ENCODE assay signal across 13 cellular contexts in genomic region chr2:238277695-238278094, GRCh38. TPM values are rescaled to one million over a fixed set of nuclear protein-coding genes. Genes with fewer than 3 reads are reported as not detected.
A peak's percentile ranks its signal among the peaks of the same experiment; 100 is the strongest.
DNase-seq lines count a peak whose midpoint lies in the region; ATAC-seq and TF ChIP-seq lines count a peak whose summit lies in the region.
"Had no signal": no experiment of that assay in that cellular context is flagged by ENCODE, and none has a peak within 500 bp of the region (broad histone marks: within the 10 kb centered on the region; RNA-seq: fewer than 3 reads in every experiment).

No MANE protein-coding gene starts in this region.

- peak overlapping the region; percentile 55 for H3K27ac Mint-ChIP-seq in activated CD4-positive, alpha-beta T cell treated with anti-CD3 and anti-CD28 coated beads, Interleukin-2, amount 10 ng/mL, durations not matched to agents 7 days and 5 days
- H3K27ac Mint-ChIP-seq: T-helper 1 cell treated with Interleukin-12 subunit alpha and Interleukin-12 subunit beta and Interleukin-4 antibody, amounts not matched to agents 30 μg/mL and 1 μg/mL, for 36 hours had no signal

- H3K4me3 ChIP-seq in sigmoid colon = no peak overlapping the region
- H3K4me3 ChIP-seq: coronary artery, esophagus muscularis mucosa, ovary had no signal

- peaks cover 0 to 26% (median 7%) of the 10 kb centered on the region in 4 donors for H3K4me1 ChIP-seq in sigmoid colon

- no peak for ATAC-seq in GM18873 (IDR thresholded peaks at IDR 0.05; ENCODE audit: low FRiP score, unreplicated experiment)
- no peak for ATAC-seq in GM19455 (IDR thresholded peaks at IDR 0.05; ENCODE audit: unreplicated experiment)
- ATAC-seq in HG03159 (IDR thresholded peaks at IDR 0.05; ENCODE audit: unreplicated experiment) = no peak

- no peaks in the 10 kb centered on the region for H3K27me3 Mint-ChIP-seq in activated CD4-positive, alpha-beta T cell treated with anti-CD3 and anti-CD28 coated beads, Interleukin-2, amount 10 ng/mL, durations not matched to agents 7 days and 5 days

- no peak overlapping the region for H3K4me3 Mint-ChIP-seq in activated CD4-positive, alpha-beta T cell treated with anti-CD3 and anti-CD28 coated beads, Interleukin-2, amount 10 ng/mL, durations not matched to agents 7 days and 5 days
- H3K4me3 Mint-ChIP-seq: T-helper 1 cell treated with Interleukin-12 subunit alpha and Interleukin-12 subunit beta and Interleukin-4 antibody, amounts not matched to agents 30 μg/mL and 1 μg/mL, for 36 hours had no signal

- no peaks in the 10 kb centered on the region for H3K27me3 ChIP-seq in sigmoid colon
- H3K27me3 ChIP-seq: esophagus muscularis mucosa, ovary had no signal

- peaks cover 2% of the 10 kb centered on the region for H3K4me1 Mint-ChIP-seq in activated CD4-positive, alpha-beta T cell treated with anti-CD3 and anti-CD28 coated beads, Interleukin-2, amount 10 ng/mL, durations not matched to agents 7 days and 5 days

- H3K9me3 Mint-ChIP-seq in activated CD4-positive, alpha-beta T cell treated with anti-CD3 and anti-CD28 coated beads, Interleukin-2, amount 10 ng/mL, durations not matched to agents 7 days and 5 days = no peaks in the 10 kb centered on the region
- H3K9me3 Mint-ChIP-seq: T-helper 1 cell treated with Interleukin-12 subunit alpha and Interleukin-12 subunit beta and Interleukin-4 antibody, amounts not matched to agents 30 μg/mL and 1 μg/mL, for 36 hours had no signal

- POLR2A ChIA-PET in activated CD4-positive, alpha-beta T cell treated with anti-CD3 and anti-CD28 coated beads, Interleukin-2, amount 10 ng/mL, durations not matched to agents 7 days and 5 days (lab: Charles Lee) = no interaction called here
- POLR2A ChIA-PET in RWPE1 (lab: Yijun Ruan, JAX; ENCODE audit: low non-redundant PET) = no interaction called here

- DNase-seq in activated CD4-positive, alpha-beta T cell treated with anti-CD3 and anti-CD28 coated beads, Interleukin-2, amount 10 ng/mL, durations not matched to agents 7 days and 5 days = no peak
- no peak for DNase-seq in activated CD4-positive, alpha-beta T cell treated with anti-CD3 and anti-CD28 coated beads, Interleukin-2, amount 50 U/mL, for 48 hours
- no peak for DNase-seq in RWPE1 (ENCODE audit: low spot score)
- peak; percentile 70 for DNase-seq in iPS-NIHi11 (ENCODE audit: low spot score)
- DNase-seq in sigmoid colon = peak; percentile 59
- DNase-seq: hypothalamus, ovary had no signal

- peaks cover 6% of the 10 kb centered on the region for H3K36me3 Mint-ChIP-seq in activated CD4-positive, alpha-beta T cell treated with anti-CD3 and anti-CD28 coated beads, Interleukin-2, amount 10 ng/mL, durations not matched to agents 7 days and 5 days (ENCODE audit: low read depth)

- no peaks in the 10 kb centered on the region for H3K9me3 ChIP-seq in sigmoid colon
- H3K9me3 ChIP-seq: esophagus muscularis mucosa, ovary had no signal

- TF ChIP-seq CTCF in RWPE1 (conservative IDR thresholded peaks at IDR 0.05; ENCODE audit: low read depth) (no peak), sigmoid colon (IDR thresholded peaks at IDR 0.05) (no peak)

- peaks cover 6 to 49% (median 30%) of the 10 kb centered on the region in 4 donors for H3K36me3 ChIP-seq in sigmoid colon
- H3K36me3 ChIP-seq: ovary had no signal

- 86 to 92% methylated on average over 15 of the region's 15 CpGs for WGBS in sigmoid colon, 2 donors

- CTCF ChIA-PET in activated CD4-positive, alpha-beta T cell treated with anti-CD3 and anti-CD28 coated beads, Interleukin-2, amount 10 ng/mL, durations not matched to agents 7 days and 5 days (lab: Charles Lee) = no interaction called here
- CTCF ChIA-PET in RWPE1 (lab: Yijun Ruan, JAX) = interaction anchor here (0.7 kb wide), 1 partner anchor 62 kb away, joined by 3 read pairs; no protein-coding TSS in a partner anchor

- TF ChIP-seq POLR2A in sigmoid colon (IDR thresholded peaks at IDR 0.05) = no peak

- TF ChIP-seq EP300 in sigmoid colon (IDR thresholded peaks at IDR 0.05) = no peak

- peak overlapping the region; percentile 16 for H3K27ac ChIP-seq in RWPE1
- H3K27ac ChIP-seq in sigmoid colon = no peak overlapping the region
- H3K27ac ChIP-seq: coronary artery, esophagus muscularis mucosa, ovary had no signal

- intact Hi-C loops in sigmoid colon (cut with DNase I) = no loop called here

RNA-seq across cellular contexts. Expression of gene PER2, which starts 10.7 kb away (rescaled TPM):
- 10 to 100 TPM; 11.8 to 13.1 TPM for total RNA-seq in activated CD4-positive, alpha-beta T cell treated with anti-CD3 and anti-CD28 coated beads, Interleukin-2, amount 10 ng/mL, durations not matched to agents 7 days and 5 days
- total RNA-seq in sigmoid colon = 10 to 100 TPM in 1 of 4 donors, 1 to 10 TPM in 3; 7.7 to 11.8 (median 9.2) TPM
- polyA plus RNA-seq in sigmoid colon = 1 to 10 TPM; 3.7 to 7.1 (median 4.2) TPM

RNA-seq across cellular contexts. Expression of gene HES6, which starts 37.9 kb away (rescaled TPM):
- total RNA-seq in activated CD4-positive, alpha-beta T cell treated with anti-CD3 and anti-CD28 coated beads, Interleukin-2, amount 10 ng/mL, durations not matched to agents 7 days and 5 days = 1 to 10 TPM; 1.8 to 3.2 TPM
- total RNA-seq in sigmoid colon = 10 to 100 TPM; 13.2 to 27.3 (median 18.1) TPM
- polyA plus RNA-seq in sigmoid colon = 10 to 100 TPM; 40.7 to 59.2 (median 52.3) TPM

RNA-seq across cellular contexts. Expression of gene TRAF3IP1, which starts 42.6 kb away (rescaled TPM):
- total RNA-seq in activated CD4-positive, alpha-beta T cell treated with anti-CD3 and anti-CD28 coated beads, Interleukin-2, amount 10 ng/mL, durations not matched to agents 7 days and 5 days = 1 to 10 TPM; 7.9 to 9.2 TPM
- total RNA-seq in sigmoid colon = 10 to 100 TPM; 17.5 to 20.8 (median 18.2) TPM
- polyA plus RNA-seq in sigmoid colon = 10 to 100 TPM in 1 of 3 donors, 1 to 10 TPM in 2; 6.9 to 13.2 (median 7.2) TPM

Comparison
In these comparisons a context has a peak if more than half of its experiments do, and no peak if none do; other contexts are left out.
1. DNase-seq: peak in iPS-NIHi11 (single experiment) and sigmoid colon (single experiment); none in activated CD4-positive, alpha-beta T cell treated with anti-CD3 and anti-CD28 coated beads, Interleukin-2, amount 10 ng/mL, durations not matched to agents 7 days and 5 days (single experiment), activated CD4-positive, alpha-beta T cell treated with anti-CD3 and anti-CD28 coated beads, Interleukin-2, amount 50 U/mL, for 48 hours (0 of 2) and RWPE1 (single experiment).